Comparison of ENCODE assay signal across 8 cellular contexts in the genomic region with DNA sequence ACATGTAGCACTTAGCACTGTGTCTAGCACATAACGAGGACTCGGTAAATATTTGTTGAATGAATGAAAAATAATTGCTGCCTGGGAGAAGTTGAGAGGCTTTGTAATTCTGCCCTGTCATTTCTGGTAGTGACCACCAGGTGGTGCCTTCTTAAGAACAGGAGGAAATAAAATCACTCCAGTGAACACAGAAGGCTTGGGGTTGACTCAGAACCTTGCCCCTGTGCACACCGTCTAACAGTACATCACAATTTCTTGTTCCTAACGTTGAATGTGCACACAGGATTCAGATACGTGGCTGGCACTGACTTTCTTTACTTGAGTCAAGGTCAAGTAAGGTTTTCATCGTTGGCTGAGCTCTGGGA.
A peak's percentile ranks its signal among the peaks of the same experiment; 100 is the strongest.
DNase-seq lines count a peak whose midpoint lies in the region; ATAC-seq and TF ChIP-seq lines count a peak whose summit lies in the region.

No MANE protein-coding gene starts in this region.

- no peaks in the 10 kb centered on the region for H3K4me1 ChIP-seq in BE2C
- peaks cover 3% of the 10 kb centered on the region; the same call in 1 of the 2 replicates for H3K4me1 ChIP-seq in H9 (ENCODE audit: insufficient read depth, low read length)
- H3K4me1 ChIP-seq in Peyer's patch, result no peaks in the 10 kb centered on the region

- H3K56ac ChIP-seq in H9 (ENCODE audit: insufficient read length, low read depth, low read length), result no peak overlapping the region

- no peaks in the 10 kb centered on the region for H3K36me3 Mint-ChIP-seq in H9 (ENCODE audit: insufficient read depth in 1 of 3, low read depth in 3 of 3)
- H3K36me3 Mint-ChIP-seq in activated naive CD8-positive, alpha-beta T cell treated with anti-CD3 and anti-CD28 coated beads, Interleukin-2, amount 10 ng/mL, durations not matched to agents 7 days and 5 days, result no peaks in the 10 kb centered on the region

- no peak overlapping the region for H4K91ac ChIP-seq in H9 (ENCODE audit: insufficient read length, low read depth, low read length)

- DNase-seq in BE2C (peak; percentile 23), H9 (peak; percentile 64), Peyer's patch (peak in 1 of 3 donors; percentile 54), kidney tubule cell (ENCODE audit: low spot score) (peak; percentile 89)
- DNase-seq in activated naive CD8-positive, alpha-beta T cell treated with anti-CD3 and anti-CD28 coated beads, Interleukin-2, amount 10 ng/mL, durations not matched to agents 7 days and 5 days, result no peak
- peak; percentile 19 for DNase-seq in stimulated activated naive CD4-positive, alpha-beta T cell treated with Interleukin-2 at 50 U/mL for 16 hours (lab: John Stamatoyannopoulos, UW)

- H3K18ac ChIP-seq in H9 (ENCODE audit: insufficient read length, low read depth, low read length), result no peak overlapping the region

- H2BK120ac ChIP-seq in H9 (ENCODE audit: low read depth, low read length, poor library complexity, severe bottlenecking), result no peak overlapping the region

- H3K14ac ChIP-seq in H9 (ENCODE audit: insufficient read depth, low read length), result no peak overlapping the region

- H2BK20ac ChIP-seq in H9 (ENCODE audit: low read depth, low read length, poor library complexity, severe bottlenecking), result no peak overlapping the region

- no peaks in the 10 kb centered on the region for H3K79me1 ChIP-seq in H9 (ENCODE audit: insufficient read depth, low read depth, low read length, poor library complexity, severe bottlenecking)

- H3K23ac ChIP-seq in H9 (ENCODE audit: insufficient read length, low read depth, low read length), result no peak overlapping the region

- no peak overlapping the region for H3K27ac Mint-ChIP-seq in H9
- no peak overlapping the region for H3K27ac Mint-ChIP-seq in activated naive CD8-positive, alpha-beta T cell treated with anti-CD3 and anti-CD28 coated beads, Interleukin-2, amount 10 ng/mL, durations not matched to agents 7 days and 5 days

- H4K8ac ChIP-seq in H9 (replicated peaks; ENCODE audit: insufficient read length, low read depth, low read length), result no peak overlapping the region

- H3K9me3 ChIP-seq in BE2C (no peaks in the 10 kb centered on the region), H9 (ENCODE audit: control insufficient read depth, low read depth, low read length) (no peaks in the 10 kb centered on the region), Peyer's patch (no peaks in the 10 kb centered on the region)

- H3K4me3 Mint-ChIP-seq in H9, result no peak overlapping the region
- no peak overlapping the region for H3K4me3 Mint-ChIP-seq in activated naive CD8-positive, alpha-beta T cell treated with anti-CD3 and anti-CD28 coated beads, Interleukin-2, amount 10 ng/mL, durations not matched to agents 7 days and 5 days

- no CpG with 5 or more reads among the region's 6 CpGs for WGBS in H9 (ENCODE audit: extremely low coverage, insufficient read length, low lambda C conversion rate)

- no peak overlapping the region for H3K27ac ChIP-seq in H9 (ENCODE audit: insufficient read length, low read depth, low read length)
- no peak overlapping the region for H3K27ac ChIP-seq in Peyer's patch

- no peak overlapping the region for H2BK5ac ChIP-seq in H9 (ENCODE audit: insufficient read length, low read length)

- no peaks in the 10 kb centered on the region for H4K20me1 ChIP-seq in H9 (ENCODE audit: control insufficient read depth, insufficient read depth, insufficient read length)

- peak; percentile 91 for ATAC-seq in activated naive CD8-positive, alpha-beta T cell treated with anti-CD3 and anti-CD28 coated beads, Interleukin-2, amount 10 ng/mL, durations not matched to agents 7 days and 5 days (ENCODE audit: low read depth)
- ATAC-seq in GM19035 (IDR thresholded peaks at IDR 0.05; ENCODE audit: unreplicated experiment) (no peak), GM19397 (IDR thresholded peaks at IDR 0.05; ENCODE audit: unreplicated experiment) (no peak)

- POLR2A ChIA-PET in activated naive CD8-positive, alpha-beta T cell treated with anti-CD3 and anti-CD28 coated beads, Interleukin-2, amount 10 ng/mL, durations not matched to agents 7 days and 5 days (lab: Charles Lee), result no interaction called here

- no peak overlapping the region for H3K9ac ChIP-seq in H9 (ENCODE audit: extremely low read depth, insufficient read length, low read length)

- H3K4ac ChIP-seq in H9 (ENCODE audit: low read depth, low read length), result no peak overlapping the region

- no peak for TF ChIP-seq POLR2A in Peyer's patch (IDR thresholded peaks at IDR 0.05)

- no peaks in the 10 kb centered on the region for H3K79me2 ChIP-seq in H9 (ENCODE audit: insufficient read depth, low read length)

- H3K4me3 ChIP-seq in BE2C (ENCODE audit: low read depth, low read length), result no peak overlapping the region
- no peak overlapping the region for H3K4me3 ChIP-seq in Peyer's patch

- H2AFZ ChIP-seq in H9 (ENCODE audit: low read length), result no peak overlapping the region

- no peaks in the 10 kb centered on the region for H3K27me3 Mint-ChIP-seq in H9 (ENCODE audit: low read depth)
- H3K27me3 Mint-ChIP-seq in activated naive CD8-positive, alpha-beta T cell treated with anti-CD3 and anti-CD28 coated beads, Interleukin-2, amount 10 ng/mL, durations not matched to agents 7 days and 5 days, result peaks cover 23% of the 10 kb centered on the region

- no peaks in the 10 kb centered on the region for H3K23me2 ChIP-seq in H9 (ENCODE audit: insufficient read length, low read depth, low read length, poor library complexity, severe bottlenecking)

- H3K27me3 ChIP-seq in BE2C (no peaks in the 10 kb centered on the region), H9 (ENCODE audit: insufficient read depth, low read length) (no peaks in the 10 kb centered on the region), Peyer's patch (no peaks in the 10 kb centered on the region)

- peak overlapping the region; percentile 50 for H3K4me2 ChIP-seq in H9 (ENCODE audit: insufficient read depth, insufficient read length, low read length)

- H3K36me3 ChIP-seq in BE2C (no peaks in the 10 kb centered on the region), Peyer's patch (no peaks in the 10 kb centered on the region)

- H3T11ph ChIP-seq in H9 (ENCODE audit: low read length), result no peak overlapping the region

- no peak overlapping the region for H2AK5ac ChIP-seq in H9 (ENCODE audit: insufficient read length, low read length)

- no peak overlapping the region for H2BK15ac ChIP-seq in H9 (ENCODE audit: low read depth, low read length)

- H3K9me3 Mint-ChIP-seq in H9, result no peaks in the 10 kb centered on the region
- H3K9me3 Mint-ChIP-seq in activated naive CD8-positive, alpha-beta T cell treated with anti-CD3 and anti-CD28 coated beads, Interleukin-2, amount 10 ng/mL, durations not matched to agents 7 days and 5 days, result no peaks in the 10 kb centered on the region

- H3K4me1 Mint-ChIP-seq in H9, result peaks cover 12% of the 10 kb centered on the region in 2 experiments
- H3K4me1 Mint-ChIP-seq in activated naive CD8-positive, alpha-beta T cell treated with anti-CD3 and anti-CD28 coated beads, Interleukin-2, amount 10 ng/mL, durations not matched to agents 7 days and 5 days, result peaks cover 2% of the 10 kb centered on the region

- peak; percentile 70 for TF ChIP-seq CTCF in BE2C (IDR thresholded peaks at IDR 0.05; ENCODE audit: low read depth, low read length)
- peak; percentile 85 for TF ChIP-seq CTCF in H9 (conservative IDR thresholded peaks at IDR 0.05)
- TF ChIP-seq CTCF in Peyer's patch (IDR thresholded peaks at IDR 0.05), result peak in 5 of 6 experiments; percentile 25 to 52 (median 38)

- no peak overlapping the region for H2BK12ac ChIP-seq in H9 (ENCODE audit: insufficient read length, low read depth, low read length)

- no peak overlapping the region for H4K5ac ChIP-seq in H9 (ENCODE audit: insufficient read length, low read depth, low read length)
